22 cellular contexts compared by ENCODE assay signal in the genomic region with DNA sequence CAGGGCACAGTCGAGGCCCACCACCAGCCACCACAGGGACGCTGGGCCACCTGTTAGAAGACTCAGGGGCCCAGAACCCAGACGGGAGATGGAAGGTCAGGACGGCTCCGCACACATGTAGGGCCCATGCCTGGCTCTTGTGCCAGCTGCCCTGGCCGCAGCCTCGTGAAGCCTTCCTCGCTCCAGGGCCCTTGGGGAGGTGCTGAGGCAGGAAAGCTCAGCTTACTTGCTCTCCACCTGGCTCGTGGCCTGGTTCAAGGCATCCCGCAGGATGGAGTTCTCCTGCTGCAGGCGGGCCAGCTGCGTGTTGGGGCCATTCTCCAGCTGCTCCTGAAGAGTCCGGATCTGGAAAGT. TPM values are rescaled to one million over a fixed set of nuclear protein-coding genes. Genes with fewer than 3 reads are reported as not detected.
DNase-seq lines count a peak whose midpoint lies in the region; ATAC-seq and TF ChIP-seq lines count a peak whose summit lies in the region.
"Had no signal": no experiment of that assay in that cellular context is flagged by ENCODE, and none has a peak within 500 bp of the region (broad histone marks: within the 10 kb centered on the region; RNA-seq: fewer than 3 reads in every experiment).

No MANE protein-coding gene starts in this region.

- H3K27me3 ChIP-seq in Peyer's patch = no peaks in the 10 kb centered on the region
- H3K27me3 ChIP-seq in naive thymus-derived CD4-positive, alpha-beta T cell (ENCODE audit: control insufficient read depth in 2 of 2, insufficient read depth in 2 of 2, low read length in 2 of 2) = no peaks in the 10 kb centered on the region
- no peaks in the 10 kb centered on the region for H3K27me3 ChIP-seq in tibial nerve
- H3K27me3 ChIP-seq: brain microvascular endothelial cell, SJSA1, testis had no signal

- CTCF ChIA-PET in naive thymus-derived CD4-positive, alpha-beta T cell (lab: Charles Lee) = interaction anchor here (0.6 kb wide), 1 partner anchor 96 kb away, joined by 3 read pairs; no protein-coding TSS in a partner anchor

- TF ChIP-seq POLR2A in Peyer's patch (IDR thresholded peaks at IDR 0.05) = no peak
- TF ChIP-seq POLR2A in tibial nerve (IDR thresholded peaks at IDR 0.05) = no peak

- peak overlapping the region in 3 of 4 donors; percentile 7 to 59 (median 32) for H3K27ac ChIP-seq in Peyer's patch
- peak overlapping the region; percentile 76 to 81 for H3K27ac ChIP-seq in coronary artery
- no peak overlapping the region for H3K27ac ChIP-seq in naive thymus-derived CD4-positive, alpha-beta T cell (ENCODE audit: low read depth, low read length)
- H3K27ac ChIP-seq in tibial nerve = peak overlapping the region in 3 of 4 donors; percentile 32 to 72 (median 56)
- H3K27ac ChIP-seq: brain microvascular endothelial cell, SJSA1, VCaP had no signal

- peaks cover 0 to 41% (median 4%) of the 10 kb centered on the region in 5 donors for H3K36me3 Mint-ChIP-seq in naive thymus-derived CD4-positive, alpha-beta T cell

- no peak overlapping the region for H3K4me3 Mint-ChIP-seq in naive thymus-derived CD4-positive, alpha-beta T cell
- H3K4me3 Mint-ChIP-seq: activated naive CD4-positive, alpha-beta T cell treated with anti-CD3 and anti-CD28 coated beads, Interleukin-2, amount 10 ng/mL, durations not matched to agents 7 days and 5 days; T-helper 1 cell treated with Interleukin-12 subunit alpha and Interleukin-12 subunit beta and Interleukin-4 antibody, amounts not matched to agents 30 μg/mL and 1 μg/mL, for 36 hours had no signal

- H3K4me1 ChIP-seq in Peyer's patch = peaks cover 0 to 14% (median 0%) of the 10 kb centered on the region in 4 donors
- H3K4me1 ChIP-seq in naive thymus-derived CD4-positive, alpha-beta T cell (ENCODE audit: control insufficient read depth in 2 of 2, insufficient read depth in 2 of 2, low read length in 2 of 2) = no peaks in the 10 kb centered on the region
- H3K4me1 ChIP-seq in tibial nerve = peaks cover 0 to 52% (median 25%) of the 10 kb centered on the region in 4 donors
- H3K4me1 ChIP-seq: SJSA1 had no signal

- TF ChIP-seq EP300 in tibial nerve (IDR thresholded peaks at IDR 0.05) = no peak

- no peaks in the 10 kb centered on the region for H3K9me3 Mint-ChIP-seq in naive thymus-derived CD4-positive, alpha-beta T cell
- H3K9me3 Mint-ChIP-seq: activated naive CD4-positive, alpha-beta T cell treated with anti-CD3 and anti-CD28 coated beads, Interleukin-2, amount 10 ng/mL, durations not matched to agents 7 days and 5 days; neural crest cell; T-helper 1 cell treated with Interleukin-12 subunit alpha and Interleukin-12 subunit beta and Interleukin-4 antibody, amounts not matched to agents 30 μg/mL and 1 μg/mL, for 36 hours had no signal

- H3K27ac Mint-ChIP-seq in naive thymus-derived CD4-positive, alpha-beta T cell = no peak overlapping the region
- H3K27ac Mint-ChIP-seq: activated naive CD4-positive, alpha-beta T cell treated with anti-CD3 and anti-CD28 coated beads, Interleukin-2, amount 10 ng/mL, durations not matched to agents 7 days and 5 days; T-helper 1 cell treated with Interleukin-12 subunit alpha and Interleukin-12 subunit beta and Interleukin-4 antibody, amounts not matched to agents 30 μg/mL and 1 μg/mL, for 36 hours had no signal

- H3K4me3 ChIP-seq in Peyer's patch = no peak overlapping the region
- no peak overlapping the region for H3K4me3 ChIP-seq in coronary artery
- H3K4me3 ChIP-seq in naive thymus-derived CD4-positive, alpha-beta T cell (ENCODE audit: low read length) = no peak overlapping the region
- H3K4me3 ChIP-seq in tibial nerve = no peak overlapping the region
- H3K4me3 ChIP-seq: SJSA1, testis had no signal

- WGBS in tibial nerve, 2 donors = 69 to 93% methylated on average over 5 of the region's 13 CpGs

- no peaks in the 10 kb centered on the region for H3K27me3 Mint-ChIP-seq in naive thymus-derived CD4-positive, alpha-beta T cell
- H3K27me3 Mint-ChIP-seq: activated naive CD4-positive, alpha-beta T cell treated with anti-CD3 and anti-CD28 coated beads, Interleukin-2, amount 10 ng/mL, durations not matched to agents 7 days and 5 days had no signal

- H3K9me3 ChIP-seq in Peyer's patch (no peaks in the 10 kb centered on the region), tibial nerve (no peaks in the 10 kb centered on the region)
- H3K9me3 ChIP-seq in naive thymus-derived CD4-positive, alpha-beta T cell (ENCODE audit: control insufficient read depth in 2 of 3, low read length in 3 of 3) = no peaks in the 10 kb centered on the region
- H3K9me3 ChIP-seq: testis had no signal

- peak; percentile 32 for ATAC-seq in naive thymus-derived CD4-positive, alpha-beta T cell

- TF ChIP-seq CTCF in Peyer's patch (IDR thresholded peaks at IDR 0.05) (no peak), coronary artery (IDR thresholded peaks at IDR 0.05) (no peak), tibial nerve (IDR thresholded peaks at IDR 0.05) (no peak)

- POLR2A ChIA-PET in naive thymus-derived CD4-positive, alpha-beta T cell (lab: Charles Lee) = no interaction called here

- H3K36me3 ChIP-seq in Peyer's patch (peaks cover 0 to 98% (median 0%) of the 10 kb centered on the region in 3 donors), tibial nerve (peaks cover 0 to 76% (median 0%) of the 10 kb centered on the region in 3 donors)
- peaks cover 0 to 68% (median 3%) of the 10 kb centered on the region in 3 experiments for H3K36me3 ChIP-seq in naive thymus-derived CD4-positive, alpha-beta T cell (ENCODE audit: control insufficient read depth in 2 of 3, insufficient read depth in 3 of 3, low read length in 3 of 3)

- peaks cover 0 to 6% (median 0%) of the 10 kb centered on the region in 7 donors for H3K4me1 Mint-ChIP-seq in naive thymus-derived CD4-positive, alpha-beta T cell
- H3K4me1 Mint-ChIP-seq: activated naive CD4-positive, alpha-beta T cell treated with anti-CD3 and anti-CD28 coated beads, Interleukin-2, amount 10 ng/mL, durations not matched to agents 7 days and 5 days had no signal

- intact Hi-C loops in naive thymus-derived CD4-positive, alpha-beta T cell (cut with micrococcal nuclease) = no loop called here

- DNase-seq in Peyer's patch (no peak), coronary artery (ENCODE audit: low spot score) (no peak), tibial nerve (ENCODE audit: low spot score in 2 of 2) (no peak), midbrain (lab: John Stamatoyannopoulos, UW) (no peak), activated gamma-delta T cell (lab: John Stamatoyannopoulos, UW) (no peak)
- DNase-seq in naive thymus-derived CD4-positive, alpha-beta T cell = no peak
- no peak for DNase-seq in activated naive CD4-positive, alpha-beta T cell treated with anti-CD3 and anti-CD28 coated beads, Interleukin-2, amount 50 U/mL, for 16 hours
- DNase-seq: activated CD4-positive, alpha-beta T cell treated with anti-CD3 and anti-CD28 coated beads, Interleukin-2, amount 50 U/mL, for 48 hours; activated naive CD4-positive, alpha-beta T cell treated with anti-CD3 and anti-CD28 coated beads, Interleukin-2, amount 10 ng/mL, durations not matched to agents 7 days and 5 days; AML-193; brain microvascular endothelial cell; dermis blood vessel endothelial cell; foreskin melanocyte; kidney glomerular epithelial cell; NCI-H1417 treated with DMSO at 0.1 percent for 48 hours; NCI-H2171; NCI-H69 had no signal

RNA-seq across cellular contexts. Expression of gene RRBP1, which starts 46.7 kb away (rescaled TPM):
- total RNA-seq in Peyer's patch (100 to 1,000 TPM; 169 to 328 (median 249) TPM), tibial nerve (100 to 1,000 TPM in 1 of 4 donors, 10 to 100 TPM in 3; 76.5 to 162 (median 83.9) TPM)
- total RNA-seq in naive thymus-derived CD4-positive, alpha-beta T cell = 10 to 100 TPM; 27.8 to 73.9 (median 29.1) TPM
- polyA plus RNA-seq in naive thymus-derived CD4-positive, alpha-beta T cell = 10 to 100 TPM in 1 of 2 donors, 1 to 10 TPM in 1; 4.1 to 11.1 TPM
